In the genomic region with DNA sequence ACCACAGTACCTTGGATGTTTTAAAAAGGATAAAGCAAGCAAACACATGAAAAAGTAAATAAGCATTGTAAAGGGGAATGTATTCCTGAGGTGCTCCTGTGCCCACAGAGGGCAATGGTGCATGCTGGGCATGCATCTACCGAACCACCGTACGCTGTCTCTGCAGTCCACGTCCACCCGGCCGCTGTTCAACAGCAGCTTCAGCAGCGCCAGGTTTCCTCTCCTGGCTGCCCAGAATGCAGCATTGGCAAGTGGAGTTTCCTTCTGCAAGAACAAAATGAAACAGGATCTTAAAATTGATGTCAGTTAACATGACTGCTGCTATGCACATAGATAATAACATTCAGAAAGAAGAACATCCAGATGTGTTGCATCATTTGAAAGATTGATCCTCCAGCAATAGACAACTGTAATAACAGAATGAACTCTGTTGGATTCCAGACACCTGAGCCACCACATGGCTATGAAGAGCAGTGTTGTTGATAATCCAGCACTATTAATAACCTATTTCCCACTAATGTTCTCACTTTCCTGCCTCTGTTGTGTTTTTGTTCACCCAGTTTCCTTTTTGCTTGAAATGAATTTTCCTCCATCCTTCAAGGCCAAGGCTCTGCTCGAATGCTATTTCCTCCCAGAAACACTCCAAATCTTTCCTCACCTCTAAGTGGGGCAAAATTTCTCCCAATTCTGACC, we compare ENCODE assay signal across 15 cellular contexts. TPM values are rescaled to one million over a fixed set of nuclear protein-coding genes. Genes with fewer than 3 reads are reported as not detected.
"Had no signal": no experiment of that assay in that cellular context is flagged by ENCODE, and none has a peak within 500 bp of the region (broad histone marks: within the 10 kb centered on the region; RNA-seq: fewer than 3 reads in every experiment).

No MANE protein-coding gene starts in this region.

- H3K9me3 Mint-ChIP-seq: naive B cell had no signal

- DNase-seq: activated CD4-positive, CD25-positive, alpha-beta regulatory T cell treated with anti-CD3 and anti-CD28 coated beads, Interleukin-2, amount 50 U/mL, for 72 hours; activated naive CD4-positive, alpha-beta T cell; mammary epithelial cell; naive B cell; stimulated activated CD4-positive, alpha-beta T cell treated with anti-CD3 and anti-CD28 coated beads, Interleukin-4, amount 100 ng/mL, for 4 hours; stimulated activated CD8-positive, alpha-beta memory T cell treated with anti-CD3 and anti-CD28 coated beads, Interleukin-4, amount 100 ng/mL, for 48 hours; stimulated activated naive CD8-positive, alpha-beta T cell treated with anti-CD3 and anti-CD28 coated beads, Interleukin-15, Interleukin-2, amounts not matched to agents 100 U/mL and 50 U/mL, for 24 hours; T-helper 1 cell; T1000; transverse colon had no signal

- ATAC-seq: SK-N-SH treated with all-trans-retinoic acid at 6 μM for 48 hours; stimulated activated naive CD8-positive, alpha-beta T cell treated with anti-CD3 and anti-CD28 coated beads, Interleukin-15, Interleukin-2, amounts not matched to agents 100 U/mL and 50 U/mL, for 24 hours had no signal

- H3K9me3 ChIP-seq: esophagus muscularis mucosa, transverse colon had no signal

- H3K4me2 ChIP-seq: smooth muscle cell had no signal

- H3K36me3 ChIP-seq: cardiac muscle cell, transverse colon had no signal

- H3K36me3 Mint-ChIP-seq: naive B cell had no signal

- H3K27me3 ChIP-seq: cardiac muscle cell, esophagus muscularis mucosa, transverse colon had no signal

- H3K27ac ChIP-seq: cardiac muscle cell, transverse colon had no signal

- H3K27ac Mint-ChIP-seq: naive B cell had no signal

- H3K4me3 ChIP-seq: cardiac muscle cell, esophagus muscularis mucosa, smooth muscle cell, transverse colon had no signal

RNA-seq across cellular contexts. Expression of a gene that starts 13.6 kb away (rescaled TPM):
- total RNA-seq: activated CD8-positive, alpha-beta memory T cell treated with anti-CD3 and anti-CD28 coated beads for 36 hours had no signal
- polyA plus RNA-seq: smooth muscle cell had no signal

RNA-seq across cellular contexts. Expression of a gene that starts 40.2 kb away (rescaled TPM):
- polyA plus RNA-seq: cardiac muscle cell had no signal
